ENCODE assay signal across 18 cellular contexts in genomic region chr15:65312400-65312916, GRCh38. TPM values are rescaled to one million over a fixed set of nuclear protein-coding genes. Genes with fewer than 3 reads are reported as not detected.
DNase-seq lines count a peak whose midpoint lies in the region; ATAC-seq and TF ChIP-seq lines count a peak whose summit lies in the region.
"Had no signal": no experiment of that assay in that cellular context is flagged by ENCODE, and none has a peak within 500 bp of the region (broad histone marks: within the 10 kb centered on the region; RNA-seq: fewer than 3 reads in every experiment).

No MANE protein-coding gene starts in this region.

- peaks cover 17% of the 10 kb centered on the region for H3K4me1 Mint-ChIP-seq in type B pancreatic cell (ENCODE audit: unreplicated experiment)
- H3K4me1 Mint-ChIP-seq: naive thymus-derived CD8-positive, alpha-beta T cell had no signal

- ATAC-seq in Right ventricle myocardium inferior (peak; percentile 75), left cardiac atrium (peak; percentile 59 to 62), mucosa of descending colon (peak; percentile 29)
- ATAC-seq: activated T-cell treated with anti-CD3 and anti-CD28 coated beads, Interleukin-2, amount 50 U/mL, for 4 hours; naive thymus-derived CD8-positive, alpha-beta T cell had no signal

- H3K4me3 Mint-ChIP-seq in type B pancreatic cell, result peak overlapping the region; percentile 40
- H3K4me3 Mint-ChIP-seq: activated T-cell treated with anti-CD3 and anti-CD28 coated beads, Interleukin-2, amount 50 U/mL, for 4 hours; naive thymus-derived CD8-positive, alpha-beta T cell had no signal

- intact Hi-C loops in Right ventricle myocardium inferior (cut with DNase I) (no loop called here), cardiac septum (cut with DNase I) (no loop called here), left cardiac atrium (cut with DNase I) (no loop called here), mucosa of descending colon (cut with DNase I, micrococcal nuclease) (no loop called here)

- no peaks in the 10 kb centered on the region for H3K4me1 ChIP-seq in mucosa of descending colon (ENCODE audit: low read depth)

- H3K9me3 ChIP-seq in mucosa of descending colon, result no peaks in the 10 kb centered on the region

- H3K36me3 Mint-ChIP-seq in type B pancreatic cell, result no peaks in the 10 kb centered on the region
- H3K36me3 Mint-ChIP-seq: naive thymus-derived CD8-positive, alpha-beta T cell had no signal

- H3K4me3 ChIP-seq in mucosa of descending colon, result no peak overlapping the region
- H3K4me3 ChIP-seq: smooth muscle cell had no signal

- H3K27me3 Mint-ChIP-seq in type B pancreatic cell, result no peaks in the 10 kb centered on the region

- TF ChIP-seq CTCF in mucosa of descending colon (IDR thresholded peaks at IDR 0.05) (no peak), type B pancreatic cell (conservative IDR thresholded peaks at IDR 0.05) (no peak)

- peak overlapping the region; percentile 61 for H3K27ac Mint-ChIP-seq in type B pancreatic cell

- H3K9me3 Mint-ChIP-seq in type B pancreatic cell, result no peaks in the 10 kb centered on the region
- H3K9me3 Mint-ChIP-seq: activated T-cell treated with anti-CD3 and anti-CD28 coated beads, Interleukin-2, amount 50 U/mL, for 4 hours; naive thymus-derived CD8-positive, alpha-beta T cell had no signal

- DNase-seq in Right ventricle myocardium inferior (ENCODE audit: missing footprints) (peak; percentile 74), cardiac septum (ENCODE audit: low spot score) (no peak), left cardiac atrium (no peak), mucosa of descending colon (no peak), type B pancreatic cell (ENCODE audit: extremely low spot score, unreplicated experiment) (no peak), NCI-H2227 (lab: John Stamatoyannopoulos, UW; ENCODE audit: unreplicated experiment) (no peak), cortex of kidney (lab: John Stamatoyannopoulos, UW) (no peak), NCI-H1092 (lab: John Stamatoyannopoulos, UW) (no peak)
- DNase-seq: activated CD4-positive, alpha-beta T cell treated with anti-CD3 and anti-CD28 coated beads, Interleukin-2, amount 50 U/mL, for 1 hour; activated T-cell treated with anti-CD3 and anti-CD28 coated beads, Interleukin-2, amount 50 U/mL, for 4 hours; H7; naive thymus-derived CD8-positive, alpha-beta T cell; NCI-H1930; NCI-H748 treated with DMSO at 0.1 percent for 48 hours had no signal

- H3K36me3 ChIP-seq in mucosa of descending colon (ENCODE audit: low read depth), result no peaks in the 10 kb centered on the region

RNA-seq across cellular contexts. Expression of gene RNU5B-1, which starts 8.0 kb away (rescaled TPM):
- total RNA-seq in Right ventricle myocardium inferior, result 25.8 TPM
- total RNA-seq in cardiac septum, result 29.8 TPM
- total RNA-seq in left cardiac atrium, result 10 to 100 TPM; 39.9 to 44.0 TPM
- total RNA-seq in mucosa of descending colon, result 10 to 100 TPM in 2 of 3 donors, not detected in 1; 15.9 to 32.0 TPM
- 15.0 and 16.3 TPM in 2 replicates for total RNA-seq in type B pancreatic cell (ENCODE audit: low replicate concordance)
- total RNA-seq: A172, dermis microvascular lymphatic vessel endothelial cell, H7, smooth muscle cell, subcutaneous adipose tissue had no signal

RNA-seq across cellular contexts. Expression of gene RNU5A-1, which starts 16.6 kb away (rescaled TPM):
- not detected for total RNA-seq in Right ventricle myocardium inferior
- total RNA-seq in cardiac septum, result not detected
- total RNA-seq in left cardiac atrium, result not detected
- not detected for total RNA-seq in mucosa of descending colon
- total RNA-seq in type B pancreatic cell (ENCODE audit: low replicate concordance), result not detected in 2 replicates
- total RNA-seq: A172; activated T-cell treated with anti-CD3 and anti-CD28 coated beads, Interleukin-2, amount 50 U/mL, for 4 hours; dermis microvascular lymphatic vessel endothelial cell; H7; naive thymus-derived CD8-positive, alpha-beta T cell; smooth muscle cell; subcutaneous adipose tissue had no signal

RNA-seq across cellular contexts. Expression of gene PARP16, which starts 25.8 kb away (rescaled TPM):
- 4.9 TPM for total RNA-seq in Right ventricle myocardium inferior
- 4.7 TPM for total RNA-seq in cardiac septum
- 1 to 10 TPM; 3.5 to 4.6 TPM for total RNA-seq in left cardiac atrium
- 10 to 100 TPM in 2 of 3 donors, 1 to 10 TPM in 1; 9.6 to 12.4 (median 12.1) TPM for total RNA-seq in mucosa of descending colon
- total RNA-seq in type B pancreatic cell (ENCODE audit: low replicate concordance), result 8.0 and 12.7 TPM in 2 replicates
